In genomic region chr1:109895720-109896504, GRCh38 we compare ENCODE assay signal across 9 cellular contexts. TPM values are rescaled to one million over a fixed set of nuclear protein-coding genes. Genes with fewer than 3 reads are reported as not detected.
A peak's percentile ranks its signal among the peaks of the same experiment; 100 is the strongest.
DNase-seq lines count a peak whose midpoint lies in the region; ATAC-seq, FAIRE-seq and TF ChIP-seq lines count a peak whose summit lies in the region.
"Had no signal": no experiment of that assay in that cellular context is flagged by ENCODE, and none has a peak within 500 bp of the region (broad histone marks: within the 10 kb centered on the region; RNA-seq: fewer than 3 reads in every experiment).

No MANE protein-coding gene starts in this region.

- peak overlapping the region; percentile 69 for H2BK5ac ChIP-seq in IMR-90 (ENCODE audit: low read depth, low read length, poor library complexity, severe bottlenecking)

- peak overlapping the region; percentile 88 for H3K18ac ChIP-seq in IMR-90 (ENCODE audit: low read depth, low read length)

- 79% methylated on average over 7 of the region's 16 CpGs; no CpG with 5 or more reads in 1 of the 2 experiments for WGBS in IMR-90 (ENCODE audit: extremely low coverage in 2 of 2, insufficient read length in 1 of 2), 2 experiments
- WGBS in HepG2 (ENCODE audit: low lambda C conversion rate): 65% methylated on average over 5 of the region's 16 CpGs

- DNase-seq in 8988T: peak; percentile 23
- peak; percentile 65 for DNase-seq in IMR-90
- peak; percentile 30 for DNase-seq in astrocyte (ENCODE audit: low read depth)
- peak; percentile 88 for DNase-seq in HepG2 (ENCODE audit: low spot score)
- no peak for DNase-seq in COLO668 (lab: John Stamatoyannopoulos, UW; ENCODE audit: unreplicated experiment)
- no peak for DNase-seq in inferior parietal cortex (ENCODE audit: extremely low spot score)
- no peak for DNase-seq in NCI-H2196 treated with DMSO at 0.1 percent for 48 hours (lab: John Stamatoyannopoulos, UW; ENCODE audit: unreplicated experiment)
- no peak for DNase-seq in NCI-H774 (lab: John Stamatoyannopoulos, UW)
- DNase-seq: stimulated activated CD4-positive, alpha-beta T cell treated with anti-CD3 and anti-CD28 coated beads, Interleukin-2, amount 100 ng/mL, for 48 hours had no signal

- TF ChIP-seq CTCF in IMR-90 (conservative IDR thresholded peaks at IDR 0.05; ENCODE audit: low read depth, low read length) (no peak), astrocyte (IDR thresholded peaks at IDR 0.05; ENCODE audit: insufficient read depth, low read depth, low read length) (no peak), HepG2 (CRISPR knock-in tag; IDR thresholded peaks at IDR 0.05) (no peak; the same call in 1 of the 2 replicates)

- TF ChIP-seq POLR2A in IMR-90 (IDR thresholded peaks at IDR 0.05; ENCODE audit: low read depth, low read length) (no peak), HepG2 (IDR thresholded peaks at IDR 0.05; ENCODE audit: insufficient read depth in 1 of 2, low read depth in 2 of 2, low read length in 2 of 2) (no peak)

- FAIRE-seq in astrocyte (lab: Jason Lieb, UNC): no peak
- peak; percentile 62 for FAIRE-seq in HepG2 (lab: Jason Lieb, UNC)

- H3K9ac ChIP-seq in IMR-90 (ENCODE audit: low read depth, low read length) (no peak overlapping the region), astrocyte (ENCODE audit: low read length) (no peak overlapping the region), HepG2 (ENCODE audit: insufficient read depth, low read depth, low read length) (peak overlapping the region; percentile 54)

- H3K79me1 ChIP-seq in IMR-90 (ENCODE audit: low read depth in 1 of 2, low read length in 2 of 2): peaks cover 0 to 2% of the 10 kb centered on the region in 2 experiments; a peak in 1 of 4 replicates

- H3K27ac ChIP-seq in IMR-90 (ENCODE audit: insufficient read depth, low read length) (peak overlapping the region; percentile 8; the same call in 1 of the 2 replicates), astrocyte (ENCODE audit: low read depth, low read length) (no peak overlapping the region), HepG2 (ENCODE audit: extremely low read length, insufficient read depth, low read length) (peak overlapping the region; percentile 48)

- TF ChIP-seq EP300 in HepG2 (IDR thresholded peaks at IDR 0.05; ENCODE audit: low read depth in 2 of 2, low read length in 2 of 2): peak; percentile 44 to 91; a peak in 2 of 4 replicates
- TF ChIP-seq EP300 in HepG2 (CRISPR knock-in tag; IDR thresholded peaks at IDR 0.05; ENCODE audit: borderline replicate concordance): peak; percentile 97

- dilution Hi-C loops in IMR-90 (cut with HindIII; ENCODE audit: low sequenced_read_pairs, unreplicated experiment): no loop called here

- intact Hi-C loops in IMR-90 (cut with micrococcal nuclease) (no loop called here), HepG2 (cut with micrococcal nuclease; ENCODE audit: unreplicated experiment) (no loop called here)

- peak overlapping the region; percentile 80 for H2AK9ac ChIP-seq in IMR-90 (replicated peaks; ENCODE audit: low read depth, low read length, poor library complexity)

- H3K4me3 Mint-ChIP-seq in astrocyte (ENCODE audit: unreplicated experiment): no peak overlapping the region

- H3K9me3 ChIP-seq in IMR-90 (ENCODE audit: control insufficient read depth, insufficient read depth, low read length) (no peaks in the 10 kb centered on the region), astrocyte (ENCODE audit: insufficient read depth, low read depth, low read length) (no peaks in the 10 kb centered on the region), HepG2 (ENCODE audit: low read length) (no peaks in the 10 kb centered on the region)

- in situ Hi-C loops in IMR-90 (cut with MboI; ENCODE audit: low sequenced_read_pairs): no loop called here
- in situ Hi-C loops in HepG2 (cut with HindIII; ENCODE audit: extremely low pct_ligation_motif_present, low pct_unique_long_range_greater_than_20kb): loop anchor here (5.0 kb wide), 1 partner anchor 79 kb away; no protein-coding TSS in a partner anchor

- H3K27me3 ChIP-seq in IMR-90 (ENCODE audit: control insufficient read depth, insufficient read depth, low read length) (no peaks in the 10 kb centered on the region), astrocyte (ENCODE audit: insufficient read depth, low read length) (no peaks in the 10 kb centered on the region), HepG2 (ENCODE audit: control insufficient read depth in 1 of 2, insufficient read depth in 2 of 2, low read length in 2 of 2) (peaks cover 0 to 2% of the 10 kb centered on the region in 2 experiments; a peak in 1 of 5 replicates)

- peak overlapping the region; percentile 31; the same call in 1 of the 2 replicates for H3K23ac ChIP-seq in IMR-90 (ENCODE audit: low read depth, low read length)

- peaks cover 14% of the 10 kb centered on the region for H3K4me1 ChIP-seq in IMR-90 (ENCODE audit: control insufficient read depth, insufficient read depth, low read length)
- H3K4me1 ChIP-seq in astrocyte (ENCODE audit: insufficient read depth, low read length): peaks cover 27% of the 10 kb centered on the region
- peaks cover 100% of the 10 kb centered on the region for H3K4me1 ChIP-seq in HepG2 (ENCODE audit: insufficient read depth, low read length)

- peak overlapping the region; percentile 93 for H2BK120ac ChIP-seq in IMR-90 (ENCODE audit: low read depth, low read length)

- H3K4ac ChIP-seq in IMR-90 (ENCODE audit: low read depth, low read length): peak overlapping the region; percentile 91

- no peaks in the 10 kb centered on the region for H4K20me1 ChIP-seq in IMR-90 (ENCODE audit: insufficient read depth, low read length)
- no peaks in the 10 kb centered on the region for H4K20me1 ChIP-seq in astrocyte (ENCODE audit: insufficient read depth, low read length)
- H4K20me1 ChIP-seq in HepG2 (ENCODE audit: insufficient read depth, low read length): no peaks in the 10 kb centered on the region

- peak overlapping the region; percentile 97 for H2BK15ac ChIP-seq in IMR-90 (ENCODE audit: low read depth, low read length)

- H3K4me2 ChIP-seq in IMR-90 (ENCODE audit: low read depth, low read length): no peak overlapping the region
- H3K4me2 ChIP-seq in astrocyte (ENCODE audit: low read length): peak overlapping the region; percentile 48
- H3K4me2 ChIP-seq in HepG2 (ENCODE audit: low read depth, low read length): peak overlapping the region; percentile 64

- H3K9me3 Mint-ChIP-seq in astrocyte (ENCODE audit: unreplicated experiment): peaks cover 5% of the 10 kb centered on the region

- H2AK5ac ChIP-seq in IMR-90 (ENCODE audit: low read depth, low read length): peak overlapping the region; percentile 96

- H3K56ac ChIP-seq in IMR-90 (ENCODE audit: extremely low read depth, insufficient read depth, low read length): no peak overlapping the region

- H3K9me1 ChIP-seq in IMR-90 (ENCODE audit: insufficient read depth, low read length): peaks cover 27% of the 10 kb centered on the region

- BruUV-seq in IMR-90 (replicated peaks; lab: Mats Ljungman, UMichigan) (no TSS peak), HepG2 (replicated peaks; lab: Mats Ljungman, UMichigan) (no TSS peak)

- ATAC-seq in IMR-90 (ENCODE audit: low read depth) (peak; percentile 70; the same call in 1 of the 2 replicates), HepG2 (peak; percentile 86)

- H3K4me1 Mint-ChIP-seq in astrocyte (ENCODE audit: low read depth, unreplicated experiment): no peaks in the 10 kb centered on the region

- no peaks in the 10 kb centered on the region for H3K79me2 ChIP-seq in astrocyte (ENCODE audit: insufficient read depth, low read length)
- H3K79me2 ChIP-seq in HepG2 (ENCODE audit: insufficient read depth, low read length): no peaks in the 10 kb centered on the region

- peak overlapping the region; percentile 64 to 86; a peak in 2 of 4 replicates for H4K8ac ChIP-seq in IMR-90 (ENCODE audit: low read depth in 2 of 2, low read length in 2 of 2)

- CTCF ChIA-PET in IMR-90 (lab: Yijun Ruan, JAX): no interaction called here
- CTCF ChIA-PET in HepG2 (lab: Yijun Ruan, JAX; ENCODE audit: low intra/inter-chr PET ratio, low total read pairs): interaction anchor here (0.7 kb wide), 1 partner anchor 63 kb away, joined by 3 read pairs; no protein-coding TSS in a partner anchor

- no peak overlapping the region for H3K4me3 ChIP-seq in IMR-90 (ENCODE audit: insufficient read depth, low read depth, low read length)
- no peak overlapping the region for H3K4me3 ChIP-seq in astrocyte (ENCODE audit: insufficient read depth, low read depth, low read length)
- H3K4me3 ChIP-seq in HepG2 (replicated peaks in 1 of 3; ENCODE audit: insufficient read depth in 1 of 3, low read depth in 2 of 3, low read length in 3 of 3): peak overlapping the region in 2 of 3 experiments; percentile 16 to 44; a peak in 4 of 6 replicates

- H3K36me3 ChIP-seq in IMR-90 (ENCODE audit: control insufficient read depth, insufficient read depth, low read length) (no peaks in the 10 kb centered on the region), astrocyte (ENCODE audit: insufficient read depth, low read length) (no peaks in the 10 kb centered on the region), HepG2 (replicated peaks in 1 of 2; ENCODE audit: control insufficient read depth in 1 of 2, insufficient read depth in 2 of 2, low read length in 2 of 2) (no peaks in the 10 kb centered on the region)

- H2BK20ac ChIP-seq in IMR-90 (ENCODE audit: low read depth, low read length): peak overlapping the region; percentile 79

- POLR2A ChIA-PET in IMR-90 (lab: Charles Lee; ENCODE audit: unreplicated experiment): interaction anchor here (0.6 kb wide), 1 partner anchor 24 kb away, joined by 4 read pairs; no protein-coding TSS in a partner anchor
- POLR2A ChIA-PET in HepG2 (lab: Yijun Ruan, JAX): interaction anchor here (0.8 to 1.9 kb wide), 6 partner anchors 11 to 104 kb away, joined by 3 to 5 read pairs (median 3); no protein-coding TSS in a partner anchor

- H3K36me3 Mint-ChIP-seq in astrocyte (ENCODE audit: low read depth, unreplicated experiment): no peaks in the 10 kb centered on the region

- peak overlapping the region; percentile 83 for H4K5ac ChIP-seq in IMR-90 (ENCODE audit: low read depth, low read length)

- no peak overlapping the region for H3K27ac Mint-ChIP-seq in astrocyte (ENCODE audit: unreplicated experiment)

- H2AFZ ChIP-seq in IMR-90 (replicated peaks; ENCODE audit: low read length, poor library complexity) (peak overlapping the region; percentile 84), astrocyte (ENCODE audit: low read depth, low read length) (peak overlapping the region; percentile 37), HepG2 (ENCODE audit: low read length) (no peak overlapping the region)

- TF ChIP-seq RAD21 in IMR-90 (IDR thresholded peaks at IDR 0.05; ENCODE audit: low read length): no peak
- TF ChIP-seq RAD21 in HepG2 (CRISPR knock-in tag; IDR thresholded peaks at IDR 0.05): no peak

- H4K91ac ChIP-seq in IMR-90 (ENCODE audit: insufficient read depth, low read depth, low read length): peak overlapping the region; percentile 89

- H3K14ac ChIP-seq in IMR-90 (replicated peaks; ENCODE audit: low read depth, low read length): peak overlapping the region; percentile 55

- H3K27me3 Mint-ChIP-seq in astrocyte (ENCODE audit: low read depth, unreplicated experiment): peaks cover 35% of the 10 kb centered on the region

RNA-seq across cellular contexts. Expression of gene CSF1, which starts 14.7 kb away (rescaled TPM):
- total RNA-seq in IMR-90 (2012; rRNA removed) (9.4 and 14.3 TPM in 2 replicates), astrocyte (12.3 and 17.5 TPM in 2 replicates), HepG2 (2016; rRNA removed; fragmentation: Illumina TruSeq; extraction: Trizol) (1.9 and 4.6 TPM in 2 replicates)
- polyA plus RNA-seq in IMR-90 (2012; rRNA removed) (22.0 and 25.6 TPM in 2 replicates), HepG2 (2011; rRNA removed) (13.3 and 21.0 TPM in 2 replicates)
- polyA plus RNA-seq in IMR-90 (2012; cell fraction: cytosol; rRNA removed): 19.2 and 30.9 TPM in 2 replicates
- polyA plus RNA-seq in IMR-90 (2012; cell fraction: nucleus; rRNA removed; ENCODE audit: low replicate concordance): 26.9 and 32.7 TPM in 2 replicates
- 0.71 and 1.2 TPM in 2 replicates for total RNA-seq in HepG2 (2016; cell fraction: cytosol; rRNA removed; fragmentation: Illumina TruSeq; extraction: Trizol; ENCODE audit: low read depth)
- total RNA-seq in HepG2 (2016; cell fraction: insoluble cytoplasmic fraction; rRNA removed; fragmentation: Illumina TruSeq; extraction: Trizol): 1.8 and 4.9 TPM in 2 replicates
- 1.3 and 2.0 TPM in 2 replicates for total RNA-seq in HepG2 (2016; cell fraction: membrane; rRNA removed; fragmentation: Illumina TruSeq; extraction: Trizol)
- 7.8 and 7.9 TPM in 2 replicates for total RNA-seq in HepG2 (2016; cell fraction: nucleus; rRNA removed; fragmentation: Illumina TruSeq; extraction: Trizol)
- polyA plus RNA-seq in HepG2 (2011; cell fraction: cytosol; rRNA removed): 10.4 and 15.2 TPM in 2 replicates
- 23.0 and 27.9 TPM in 2 replicates for polyA plus RNA-seq in HepG2 (2011; cell fraction: nucleus; rRNA removed)
- polyA plus RNA-seq in HepG2 (2012): 5.3 and 17.7 TPM in 2 replicates
- polyA plus RNA-seq in HepG2 (2016; cell fraction: cytosol; fragmentation: Illumina TruSeq; extraction: Trizol; ENCODE audit: low read depth): 0.42 and 0.62 TPM in 2 replicates
- 1.8 and 2.7 TPM in 2 replicates for polyA plus RNA-seq in HepG2 (2016; cell fraction: insoluble cytoplasmic fraction; fragmentation: Illumina TruSeq; extraction: Trizol; ENCODE audit: low read depth)
- 0.71 and 1.0 TPM in 2 replicates for polyA plus RNA-seq in HepG2 (2016; cell fraction: membrane; fragmentation: Illumina TruSeq; extraction: Trizol; ENCODE audit: low read depth)
- 14.8 and 15.3 TPM in 2 replicates for polyA plus RNA-seq in HepG2 (2016; cell fraction: nucleus; fragmentation: Illumina TruSeq; extraction: Trizol; ENCODE audit: insufficient read depth, low read depth)
- polyA minus RNA-seq in HepG2 (2011; rRNA and poly(A)+ RNA removed; ENCODE audit: low replicate concordance): 1.1 and 12.0 TPM in 2 replicates
- 11.0 and 19.9 TPM in 2 replicates for polyA minus RNA-seq in HepG2 (2011; cell fraction: cytosol; rRNA and poly(A)+ RNA removed)
- polyA minus RNA-seq in HepG2 (2011; cell fraction: nucleus; rRNA and poly(A)+ RNA removed): 7.9 and 15.2 TPM in 2 replicates

Comparison
In these comparisons a context has a peak if more than half of its experiments do, and no peak if none do; other contexts are left out.
1. DNase-seq: peak in 8988T (single experiment), IMR-90 (single experiment), astrocyte (single experiment) and HepG2 (single experiment); none in COLO668 (single experiment), inferior parietal cortex (single experiment), NCI-H2196 treated with DMSO at 0.1 percent for 48 hours (single experiment) and NCI-H774 (single experiment).
2. H3K4me3 ChIP-seq: peak in HepG2 (2 of 3); none in IMR-90 (single experiment) and astrocyte (single experiment).